ENCODE assay signal across 34 cellular contexts in genomic region chr5:167406503-167406902, GRCh38.
"Had no signal": no experiment of that assay in that cellular context is flagged by ENCODE, and none has a peak within 500 bp of the region (broad histone marks: within the 10 kb centered on the region; RNA-seq: fewer than 3 reads in every experiment).

No MANE protein-coding gene starts in this region.

- H3K36me3 ChIP-seq: MG63 had no signal

- H3K9ac ChIP-seq: KMS-11 had no signal

- H3K27ac ChIP-seq: KMS-11 had no signal

- H3K4me3 ChIP-seq: MG63 had no signal

- H3K9me3 ChIP-seq: MG63 had no signal

- DNase-seq: Karpas-422, MG63, MM.1S, MV-4-11, NCI-H1048, NCI-H1092, NCI-H1092 treated with DMSO at 0.1 percent for 48 hours, NCI-H1105, NCI-H1105 treated with DMSO at 0.1 percent for 48 hours, NCI-H1417, NCI-H1417 treated with DMSO at 0.1 percent for 48 hours, NCI-H1436, NCI-H1436 treated with DMSO at 0.1 percent for 48 hours, NCI-H146, NCI-H1694, NCI-H1694 treated with DMSO at 0.1 percent for 48 hours, NCI-H187, NCI-H187 treated with DMSO at 0.1 percent for 48 hours, NCI-H1930, NCI-H2029, NCI-H2029 treated with DMSO at 0.1 percent for 48 hours, NCI-H2081, NCI-H2081 treated with DMSO at 0.1 percent for 48 hours, NCI-H2107, NCI-H2171, NCI-H2171 treated with DMSO at 0.1 percent for 48 hours, NCI-H2227 treated with DMSO at 0.1 percent for 48 hours, NCI-H226, NCI-H345, NCI-H446, NCI-H446 treated with DMSO at 0.1 percent for 48 hours, NCI-H510A, NCI-H510A treated with DMSO at 0.1 percent for 48 hours had no signal

- H3K4me2 ChIP-seq: KMS-11 had no signal
